In the genomic region with DNA sequence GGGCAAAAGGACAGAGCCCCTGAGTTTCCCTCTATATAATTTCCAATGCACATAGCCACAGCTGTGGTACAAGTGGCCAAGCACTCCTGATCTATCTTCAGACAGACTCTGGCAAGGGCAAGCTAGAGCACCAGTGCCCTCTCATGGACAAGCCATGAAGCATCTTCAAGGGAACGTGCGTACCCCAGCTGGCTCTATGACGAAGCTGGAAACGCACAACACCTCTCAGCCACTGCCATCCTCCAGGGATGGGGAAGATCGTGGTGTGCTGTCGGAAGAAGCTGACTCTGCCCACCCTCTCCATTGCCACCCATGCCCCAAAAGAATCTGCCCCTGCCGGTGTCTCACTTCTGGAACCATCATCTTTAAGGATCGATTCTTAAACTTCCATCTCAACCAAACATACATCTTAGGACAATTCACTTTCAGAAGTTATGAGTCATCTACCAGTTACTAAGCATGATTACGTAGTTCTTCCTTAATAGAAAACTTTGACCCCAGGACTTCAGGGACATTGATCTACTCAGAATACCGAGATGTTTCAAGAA, we compare ENCODE assay signal across 8 cellular contexts.
DNase-seq lines count a peak whose midpoint lies in the region; ATAC-seq and TF ChIP-seq lines count a peak whose summit lies in the region.

No MANE protein-coding gene starts in this region.

- H3K4me3 ChIP-seq in IMR-90 (ENCODE audit: insufficient read depth, low read depth, low read length) (no peak overlapping the region), fibroblast of lung (replicated peaks in 1 of 4; ENCODE audit: control extremely low read depth in 1 of 4, insufficient read depth in 1 of 4, low read depth in 3 of 4, low read length in 4 of 4) (no peak overlapping the region), neural cell (ENCODE audit: low read length) (no peak overlapping the region)

- H3K27ac Mint-ChIP-seq in Calu3 (ENCODE audit: unreplicated experiment), result peak overlapping the region; percentile 87

- H3K4me1 Mint-ChIP-seq in Calu3 (ENCODE audit: low read depth, unreplicated experiment), result peaks cover 25% of the 10 kb centered on the region

- no peaks in the 10 kb centered on the region for H3K36me3 ChIP-seq in IMR-90 (ENCODE audit: control insufficient read depth, insufficient read depth, low read length)
- no peaks in the 10 kb centered on the region for H3K36me3 ChIP-seq in fibroblast of lung (ENCODE audit: control insufficient read depth, insufficient read depth, low read length)
- no peaks in the 10 kb centered on the region for H3K36me3 ChIP-seq in neural cell (ENCODE audit: insufficient read depth, low read length)

- no peaks in the 10 kb centered on the region for H3K79me2 ChIP-seq in fibroblast of lung (ENCODE audit: control insufficient read depth, insufficient read depth, low read length)
- no peaks in the 10 kb centered on the region for H3K79me2 ChIP-seq in neural cell (replicated peaks; ENCODE audit: insufficient read depth, low read length)

- WGBS in IMR-90 (ENCODE audit: extremely low coverage in 2 of 2, insufficient read length in 1 of 2), 2 experiments, result 45% methylated on average over 2 of the region's 10 CpGs; no CpG with 5 or more reads in 1 of the 2 experiments

- H3K27ac ChIP-seq in IMR-90 (ENCODE audit: insufficient read depth, low read length) (no peak overlapping the region), fibroblast of lung (ENCODE audit: insufficient read depth, low read length) (no peak overlapping the region), neural cell (ENCODE audit: low read length) (no peak overlapping the region)

- H2AK5ac ChIP-seq in IMR-90 (ENCODE audit: low read depth, low read length), result no peak overlapping the region

- POLR2A ChIA-PET in IMR-90 (lab: Charles Lee; ENCODE audit: unreplicated experiment), result no interaction called here

- peak overlapping the region; percentile 62 for H3K4me3 Mint-ChIP-seq in Calu3 (ENCODE audit: low read depth, unreplicated experiment)

- no TSS peak for BruUV-seq in Calu3 (replicated peaks; lab: Mats Ljungman, UMichigan)
- no TSS peak for BruUV-seq in IMR-90 (replicated peaks; lab: Mats Ljungman, UMichigan)

- peak; percentile 72 for ATAC-seq in GM18870 (IDR thresholded peaks at IDR 0.05; ENCODE audit: unreplicated experiment)
- no peak for ATAC-seq in IMR-90 (ENCODE audit: low read depth)
- no peak for ATAC-seq in HG03045 (IDR thresholded peaks at IDR 0.05; ENCODE audit: unreplicated experiment)
- no peak for ATAC-seq in GM19397 (IDR thresholded peaks at IDR 0.05; ENCODE audit: unreplicated experiment)

- H3K9me1 ChIP-seq in IMR-90 (ENCODE audit: insufficient read depth, low read length), result no peaks in the 10 kb centered on the region

- no peak for TF ChIP-seq RAD21 in IMR-90 (IDR thresholded peaks at IDR 0.05; ENCODE audit: low read length)
- peak; percentile 98 for TF ChIP-seq RAD21 in neural cell (conservative IDR thresholded peaks at IDR 0.05)

- H3K18ac ChIP-seq in IMR-90 (ENCODE audit: low read depth, low read length), result no peak overlapping the region

- H4K20me1 ChIP-seq in IMR-90 (ENCODE audit: insufficient read depth, low read length), result no peaks in the 10 kb centered on the region
- no peaks in the 10 kb centered on the region for H4K20me1 ChIP-seq in fibroblast of lung (ENCODE audit: control insufficient read depth, extremely low read depth, insufficient read depth, low read length)
- no peaks in the 10 kb centered on the region for H4K20me1 ChIP-seq in neural cell (ENCODE audit: insufficient read depth)

- H3F3A ChIP-seq in neural cell (ENCODE audit: insufficient read depth, low read length, poor library complexity, severe bottlenecking), result no peaks in the 10 kb centered on the region

- H3K56ac ChIP-seq in IMR-90 (ENCODE audit: extremely low read depth, insufficient read depth, low read length), result no peak overlapping the region

- H4K91ac ChIP-seq in IMR-90 (ENCODE audit: insufficient read depth, low read depth, low read length), result no peak overlapping the region

- H3K27me3 ChIP-seq in IMR-90 (ENCODE audit: control insufficient read depth, insufficient read depth, low read length) (no peaks in the 10 kb centered on the region), fibroblast of lung (ENCODE audit: control insufficient read depth, insufficient read depth, low read length) (no peaks in the 10 kb centered on the region), neural cell (ENCODE audit: insufficient read depth, low read depth, low read length) (no peaks in the 10 kb centered on the region)

- H3K4me1 ChIP-seq in IMR-90 (ENCODE audit: control insufficient read depth, insufficient read depth, low read length), result no peaks in the 10 kb centered on the region
- H3K4me1 ChIP-seq in fibroblast of lung (ENCODE audit: control insufficient read depth, extremely low read depth, insufficient read depth, low read length), result no peaks in the 10 kb centered on the region

- TF ChIP-seq EP300 in neural cell (conservative IDR thresholded peaks at IDR 0.05; ENCODE audit: poor library complexity, severe bottlenecking), result no peak

- no peaks in the 10 kb centered on the region for H3K27me3 Mint-ChIP-seq in Calu3 (ENCODE audit: unreplicated experiment)

- no peaks in the 10 kb centered on the region for H3K36me3 Mint-ChIP-seq in Calu3 (ENCODE audit: insufficient read depth, unreplicated experiment)

- no peak overlapping the region for H3K4me2 ChIP-seq in IMR-90 (ENCODE audit: low read depth, low read length)
- H3K4me2 ChIP-seq in fibroblast of lung (ENCODE audit: extremely low read depth, insufficient read depth, low read length), result no peak overlapping the region
- H3K4me2 ChIP-seq in neural cell (ENCODE audit: low read length), result no peak overlapping the region

- H3K9me3 ChIP-seq in IMR-90 (ENCODE audit: control insufficient read depth, insufficient read depth, low read length) (peaks cover 8% of the 10 kb centered on the region; the same call in 1 of the 2 replicates), fibroblast of lung (ENCODE audit: control insufficient read depth, insufficient read depth, low read depth, low read length) (no peaks in the 10 kb centered on the region), neural cell (ENCODE audit: low read length) (no peaks in the 10 kb centered on the region)

- no peak overlapping the region for H3K14ac ChIP-seq in IMR-90 (replicated peaks; ENCODE audit: low read depth, low read length)

- H2AFZ ChIP-seq in IMR-90 (replicated peaks; ENCODE audit: low read length, poor library complexity) (no peak overlapping the region), fibroblast of lung (ENCODE audit: low read length) (no peak overlapping the region), neural cell (ENCODE audit: low read depth, low read length) (no peak overlapping the region)

- no peak overlapping the region for H2BK120ac ChIP-seq in IMR-90 (ENCODE audit: low read depth, low read length)

- DNase-seq in Calu3, result peak; percentile 74
- DNase-seq in IMR-90, result no peak
- peak; percentile 42 for DNase-seq in RPMI8226
- peak; percentile 17 to 76 for DNase-seq in fibroblast of lung (ENCODE audit: low read depth in 2 of 2)

- H3K9ac ChIP-seq in IMR-90 (ENCODE audit: low read depth, low read length) (no peak overlapping the region), fibroblast of lung (ENCODE audit: insufficient read depth, low read length) (no peak overlapping the region), neural cell (ENCODE audit: low read length) (no peak overlapping the region)

- no peak overlapping the region for H3K4ac ChIP-seq in IMR-90 (ENCODE audit: low read depth, low read length)

- dilution Hi-C loops in IMR-90 (cut with HindIII; ENCODE audit: low sequenced_read_pairs, unreplicated experiment), result no loop called here

- no peak overlapping the region for H3K23ac ChIP-seq in IMR-90 (ENCODE audit: low read depth, low read length)

- CTCF ChIA-PET in Calu3 (lab: Charles Lee) (interaction anchor here (0.5 to 1.5 kb wide), 9 partner anchors 10 to 862 kb away, joined by 3 to 7 read pairs (median 4); no protein-coding TSS in a partner anchor), IMR-90 (lab: Yijun Ruan, JAX) (no interaction called here)

- H3K9me3 Mint-ChIP-seq in Calu3 (ENCODE audit: low read depth, unreplicated experiment), result peaks cover 3% of the 10 kb centered on the region

- in situ Hi-C loops in IMR-90 (cut with MboI; ENCODE audit: low sequenced_read_pairs), result no loop called here

- no peak overlapping the region for H2BK15ac ChIP-seq in IMR-90 (ENCODE audit: low read depth, low read length)

- peak overlapping the region; percentile 16 for H2AK9ac ChIP-seq in IMR-90 (replicated peaks; ENCODE audit: low read depth, low read length, poor library complexity)

- intact Hi-C loops in Calu3 (cut with micrococcal nuclease; ENCODE audit: unreplicated experiment), result loop anchor here (2.0 to 10.0 kb wide), 4 partner anchors 304 to 562 kb away; no protein-coding TSS in a partner anchor
- intact Hi-C loops in IMR-90 (cut with micrococcal nuclease), result no loop called here

- TF ChIP-seq CTCF in Calu3 (IDR thresholded peaks at IDR 0.05; ENCODE audit: unreplicated experiment) (peak; percentile 45), IMR-90 (conservative IDR thresholded peaks at IDR 0.05; ENCODE audit: low read depth, low read length) (no peak), fibroblast of lung (conservative IDR thresholded peaks at IDR 0.05 in 1 of 2, IDR thresholded peaks at IDR 0.05 in 1 of 2; ENCODE audit: low read depth in 1 of 2, low read length in 2 of 2) (peak in 1 of 2 donors; percentile 27), neural cell (IDR thresholded peaks at IDR 0.05; ENCODE audit: poor library complexity, severe bottlenecking) (peak; percentile 91)

- TF ChIP-seq POLR2A in IMR-90 (IDR thresholded peaks at IDR 0.05; ENCODE audit: low read depth, low read length), result no peak

- no peaks in the 10 kb centered on the region for H3K79me1 ChIP-seq in IMR-90 (ENCODE audit: low read depth in 1 of 2, low read length in 2 of 2)

- H2BK20ac ChIP-seq in IMR-90 (ENCODE audit: low read depth, low read length), result no peak overlapping the region

- no peaks in the 10 kb centered on the region for H3K9me2 ChIP-seq in neural cell (ENCODE audit: insufficient read depth, low read length)

- no peak overlapping the region for H2BK5ac ChIP-seq in IMR-90 (ENCODE audit: low read depth, low read length, poor library complexity, severe bottlenecking)

- H4K5ac ChIP-seq in IMR-90 (ENCODE audit: low read depth, low read length), result no peak overlapping the region

- no peak overlapping the region for H4K8ac ChIP-seq in IMR-90 (ENCODE audit: low read depth in 2 of 2, low read length in 2 of 2)

TF ChIP-seq in IMR-90, 13 proteins besides CTCF, POLR2A, EP300 and RAD21 (continues in another document):
- no peak for TF ChIP-seq CHD1 (IDR thresholded peaks at IDR 0.05; ENCODE audit: low read depth, low read length)
- no peak for TF ChIP-seq RFX5 (IDR thresholded peaks at IDR 0.05; ENCODE audit: low read depth, low read length)
- TF ChIP-seq BHLHE40 (IDR thresholded peaks at IDR 0.05; ENCODE audit: low read depth, low read length), result no peak
- TF ChIP-seq SMC3 (IDR thresholded peaks at IDR 0.05; ENCODE audit: low read depth, low read length), result no peak

TF ChIP-seq in neural cell, 6 proteins besides CTCF, POLR2A, EP300 and RAD21 (continues in another document):
- no peak for TF ChIP-seq EZH2 (IDR thresholded peaks at IDR 0.05; ENCODE audit: borderline replicate concordance, insufficient read depth, low read length, poor library complexity, severe bottlenecking)
- peak; percentile 98 for TF ChIP-seq SMC3 (conservative IDR thresholded peaks at IDR 0.05; ENCODE audit: poor library complexity)
